Comparison of ENCODE assay signal across 24 cellular contexts in genomic region chr16:81574168-81574567, GRCh38.
A peak's percentile ranks its signal among the peaks of the same experiment; 100 is the strongest.
DNase-seq lines count a peak whose midpoint lies in the region; ATAC-seq, FAIRE-seq and TF ChIP-seq lines count a peak whose summit lies in the region.
"Had no signal": no experiment of that assay in that cellular context is flagged by ENCODE, and none has a peak within 500 bp of the region (broad histone marks: within the 10 kb centered on the region; RNA-seq: fewer than 3 reads in every experiment).

No MANE protein-coding gene starts in this region.

- H3K4me3 ChIP-seq in left ventricle myocardium inferior: no peak overlapping the region
- H3K4me3 ChIP-seq in HepG2 (replicated peaks in 1 of 3; ENCODE audit: insufficient read depth in 1 of 3, low read depth in 2 of 3, low read length in 3 of 3): no peak overlapping the region
- no peak overlapping the region for H3K4me3 ChIP-seq in stomach
- H3K4me3 ChIP-seq: Peyer's patch, SJSA1 had no signal

- in situ Hi-C loops in HepG2 (cut with HindIII; ENCODE audit: extremely low pct_ligation_motif_present, low pct_unique_long_range_greater_than_20kb): no loop called here

- TF ChIP-seq POLR2A in HepG2 (IDR thresholded peaks at IDR 0.05; ENCODE audit: insufficient read depth in 1 of 2, low read depth in 2 of 2, low read length in 2 of 2): no peak
- TF ChIP-seq POLR2A in stomach (IDR thresholded peaks at IDR 0.05): no peak

- no peak for TF ChIP-seq RAD21 in HepG2 (CRISPR knock-in tag; IDR thresholded peaks at IDR 0.05)

- H3K79me2 ChIP-seq in HepG2 (ENCODE audit: insufficient read depth, low read length): peaks cover 85% of the 10 kb centered on the region

- no peak overlapping the region for H3K9ac ChIP-seq in HepG2 (ENCODE audit: insufficient read depth, low read depth, low read length)
- H3K9ac ChIP-seq: KMS-11 had no signal

- 91% methylated on average over 7 of the region's 7 CpGs for WGBS in HepG2 (ENCODE audit: low lambda C conversion rate)
- WGBS in stomach, 5 donors: 44 to 67% (median 50%) methylated on average over 6 to 7 of the region's 7 CpGs

- TF ChIP-seq CTCF in left ventricle myocardium inferior (IDR thresholded peaks at IDR 0.05; ENCODE audit: borderline replicate concordance) (no peak), chondrocyte (IDR thresholded peaks at IDR 0.05) (no peak), HepG2 (CRISPR knock-in tag; IDR thresholded peaks at IDR 0.05) (no peak), stomach (IDR thresholded peaks at IDR 0.05) (no peak)

- H3K9me3 ChIP-seq in left ventricle myocardium inferior (replicated peaks) (no peaks in the 10 kb centered on the region), HepG2 (ENCODE audit: low read length) (no peaks in the 10 kb centered on the region), stomach (no peaks in the 10 kb centered on the region)
- H3K9me3 ChIP-seq: Peyer's patch, SJSA1 had no signal

- H3K36me3 ChIP-seq in left ventricle myocardium inferior (no peaks in the 10 kb centered on the region), HepG2 (replicated peaks in 1 of 2; ENCODE audit: control insufficient read depth in 1 of 2, insufficient read depth in 2 of 2, low read length in 2 of 2) (peaks cover 9 to 34% of the 10 kb centered on the region in 2 experiments), stomach (no peaks in the 10 kb centered on the region)
- H3K36me3 ChIP-seq: Peyer's patch, SJSA1 had no signal

- H3K4me1 Mint-ChIP-seq in chondrocyte (ENCODE audit: low read depth): peaks cover 15% of the 10 kb centered on the region

- H3K36me3 Mint-ChIP-seq in chondrocyte (ENCODE audit: low read depth): no peaks in the 10 kb centered on the region
- H3K36me3 Mint-ChIP-seq: CD8-positive, alpha-beta memory T cell had no signal

- no peak overlapping the region for H3K4me3 Mint-ChIP-seq in chondrocyte (ENCODE audit: unreplicated experiment)
- H3K4me3 Mint-ChIP-seq: CD8-positive, alpha-beta memory T cell; H9 had no signal

- H3K27ac ChIP-seq in left ventricle myocardium inferior (replicated peaks) (no peak overlapping the region), HepG2 (ENCODE audit: extremely low read length, insufficient read depth, low read length) (no peak overlapping the region), stomach (no peak overlapping the region)
- H3K27ac ChIP-seq: 22Rv1, HL-60, KMS-11, SJSA1 had no signal

- H3K9me3 Mint-ChIP-seq in chondrocyte (ENCODE audit: low read depth): no peaks in the 10 kb centered on the region
- H3K9me3 Mint-ChIP-seq: CD8-positive, alpha-beta memory T cell; H9 had no signal

- H3K27ac Mint-ChIP-seq in chondrocyte (ENCODE audit: unreplicated experiment): no peak overlapping the region

- no TSS peak for BruUV-seq in HepG2 (replicated peaks; lab: Mats Ljungman, UMichigan)

- H3K4me1 ChIP-seq in left ventricle myocardium inferior (peaks cover 3% of the 10 kb centered on the region), HepG2 (ENCODE audit: insufficient read depth, low read length) (peaks cover 56% of the 10 kb centered on the region), stomach (peaks cover 0 to 30% (median 17%) of the 10 kb centered on the region in 4 donors)

- FAIRE-seq in HepG2 (lab: Jason Lieb, UNC): no peak

- no peak for DNase-seq in Right ventricle myocardium inferior (ENCODE audit: missing footprints)
- DNase-seq in left ventricle myocardium inferior: no peak
- peak; percentile 43 for DNase-seq in chondrocyte (ENCODE audit: low spot score)
- DNase-seq in HepG2 (ENCODE audit: low spot score): no peak
- DNase-seq in stomach: peak; percentile 49
- no peak for DNase-seq in H4 (ENCODE audit: low spot score)
- DNase-seq: ACHN; CD8-positive, alpha-beta memory T cell; DMS53; H9; IMR-90; NCI-H1105 treated with DMSO at 0.1 percent for 48 hours; NCI-H2029 treated with DMSO at 0.1 percent for 48 hours; NCI-H2171; NCI-H345; NCI-H524; NCI-H774; Peyer's patch had no signal

- no peak overlapping the region for H3K4me2 ChIP-seq in HepG2 (ENCODE audit: low read depth, low read length)
- H3K4me2 ChIP-seq: KMS-11 had no signal

- CTCF ChIA-PET in HepG2 (lab: Yijun Ruan, JAX; ENCODE audit: low intra/inter-chr PET ratio, low total read pairs): no interaction called here

- POLR2A ChIA-PET in HepG2 (lab: Yijun Ruan, JAX): no interaction called here

- no peaks in the 10 kb centered on the region for H3K27me3 Mint-ChIP-seq in chondrocyte (ENCODE audit: low read depth)
- H3K27me3 Mint-ChIP-seq: CD8-positive, alpha-beta memory T cell had no signal

- H3K27me3 ChIP-seq in left ventricle myocardium inferior (ENCODE audit: low read depth): no peaks in the 10 kb centered on the region
- no peaks in the 10 kb centered on the region for H3K27me3 ChIP-seq in HepG2 (ENCODE audit: control insufficient read depth in 1 of 2, insufficient read depth in 2 of 2, low read length in 2 of 2)
- H3K27me3 ChIP-seq in stomach: no peaks in the 10 kb centered on the region
- H3K27me3 ChIP-seq: Peyer's patch, SJSA1 had no signal

- intact Hi-C loops in Right ventricle myocardium inferior (cut with DNase I) (no loop called here), left ventricle myocardium inferior (cut with micrococcal nuclease) (no loop called here), HepG2 (cut with micrococcal nuclease; ENCODE audit: unreplicated experiment) (no loop called here), stomach (cut with DNase I; ENCODE audit: low total_unique reads) (no loop called here)

- TF ChIP-seq EP300 in HepG2 (IDR thresholded peaks at IDR 0.05; ENCODE audit: low read depth in 2 of 2, low read length in 2 of 2) (no peak), HepG2 (CRISPR knock-in tag; IDR thresholded peaks at IDR 0.05; ENCODE audit: borderline replicate concordance) (no peak), stomach (IDR thresholded peaks at IDR 0.05) (no peak)

- no peak overlapping the region for H2AFZ ChIP-seq in HepG2 (ENCODE audit: low read length)

- ATAC-seq in Right ventricle myocardium inferior (peak; percentile 28), HepG2 (no peak), GM21526 (IDR thresholded peaks at IDR 0.05; ENCODE audit: low FRiP score, unreplicated experiment) (no peak)
- ATAC-seq in activated CD4-positive, CD25-positive, alpha-beta regulatory T cell treated with anti-CD3 and anti-CD28 coated beads, Interleukin-2, amount 50 U/mL, for 24 hours: no peak

- H4K20me1 ChIP-seq in HepG2 (ENCODE audit: insufficient read depth, low read length): peaks cover 86% of the 10 kb centered on the region

TF ChIP-seq in HepG2, 621 proteins besides CTCF, POLR2A, EP300 and RAD21:
- peak; percentile 40 for TF ChIP-seq AGO2 (optimal IDR thresholded peaks at IDR 0.05; ENCODE audit: low read depth, low read length)
- TF ChIP-seq CAMTA2 (CRISPR knock-in tag; IDR thresholded peaks at IDR 0.05; ENCODE audit: borderline replicate concordance): no peak
- peak; percentile 67; the same call in 1 of the 2 replicates for TF ChIP-seq HNRNPL (IDR thresholded peaks at IDR 0.05; ENCODE audit: low read depth, low read length)
- TF ChIP-seq ZNF687 (CRISPR knock-in tag; IDR thresholded peaks at IDR 0.05): peak; percentile 31

Comparison
In these comparisons a context has a peak if more than half of its experiments do, and no peak if none do; other contexts are left out.
1. DNase-seq: peak in chondrocyte (single experiment) and stomach (single experiment); none in Right ventricle myocardium inferior (single experiment), left ventricle myocardium inferior (single experiment), HepG2 (single experiment) and H4 (single experiment).